ENCODE assay signal across 8 cellular contexts in genomic region chr19:40974633-40975037, GRCh38. TPM values are rescaled to one million over a fixed set of nuclear protein-coding genes. Genes with fewer than 3 reads are reported as not detected.
DNase-seq lines count a peak whose midpoint lies in the region; ATAC-seq and TF ChIP-seq lines count a peak whose summit lies in the region.

No MANE protein-coding gene starts in this region.

- H3K4me1 ChIP-seq in OCI-LY7 (ENCODE audit: insufficient read depth, low read length, poor library complexity, severe bottlenecking) (no peaks in the 10 kb centered on the region), esophagus squamous epithelium (no peaks in the 10 kb centered on the region)

- POLR2A ChIA-PET in OCI-LY7 (lab: Charles Lee): interaction anchor here (0.6 to 0.7 kb wide), 2 partner anchors 11 to 28 kb away, joined by 3 read pairs; no protein-coding TSS in a partner anchor

- intact Hi-C loops in OCI-LY7 (cut with micrococcal nuclease; ENCODE audit: unreplicated experiment): loop anchor here (1.0 to 5.0 kb wide), 3 partner anchors 170 to 312 kb away; partner anchors contain the start of gene HNRNPUL1
- intact Hi-C loops in esophagus squamous epithelium (cut with DNase I): loop anchor here (5.0 kb wide), 1 partner anchor 168 kb away; no protein-coding TSS in a partner anchor

- no peak overlapping the region for H3K27ac Mint-ChIP-seq in nephron

- no peaks in the 10 kb centered on the region for H3K9me3 ChIP-seq in OCI-LY7 (ENCODE audit: low read length)
- H3K9me3 ChIP-seq in esophagus squamous epithelium: no peaks in the 10 kb centered on the region

- CTCF ChIA-PET in OCI-LY7 (lab: Charles Lee; ENCODE audit: unreplicated experiment): no interaction called here

- no peak for TF ChIP-seq POLR2A in esophagus squamous epithelium (IDR thresholded peaks at IDR 0.05)

- DNase-seq in C1 segment of cervical spinal cord (lab: John Stamatoyannopoulos, UW) (peak in 9 of 14 donors; percentile 0 to 28 (median 7)), HL-60 (ENCODE audit: low read depth in 1 of 2, low spot score in 1 of 2) (peak; percentile 36 to 60), OCI-LY7 (ENCODE audit: low spot score) (peak; percentile 75), activated T-cell treated with anti-CD3 and anti-CD28 coated beads for 48 hours (ENCODE audit: low read depth) (peak; percentile 62), esophagus squamous epithelium (lab: John Stamatoyannopoulos, UW) (no peak)
- peak; percentile 68 for DNase-seq in stimulated activated naive CD4-positive, alpha-beta T cell treated with Interleukin-2 at 50 U/mL for 16 hours (lab: John Stamatoyannopoulos, UW)

- no TSS peak for BruUV-seq in OCI-LY7 (replicated peaks; lab: Mats Ljungman, UMichigan)

- no peaks in the 10 kb centered on the region for H3K36me3 Mint-ChIP-seq in nephron (ENCODE audit: low read depth)

- no peak overlapping the region for H3K4me2 ChIP-seq in OCI-LY7 (ENCODE audit: low read length)

- ATAC-seq in HG02973 (IDR thresholded peaks at IDR 0.05; ENCODE audit: unreplicated experiment): no peak

- H3K27me3 ChIP-seq in HL-60 (ENCODE audit: insufficient read depth, poor library complexity, severe bottlenecking) (no peaks in the 10 kb centered on the region), esophagus squamous epithelium (peaks cover 0 to 46% (median 0%) of the 10 kb centered on the region in 4 donors)

- peaks cover 5% of the 10 kb centered on the region for H3K9me3 Mint-ChIP-seq in nephron

- no peaks in the 10 kb centered on the region for H4K20me1 ChIP-seq in OCI-LY7 (ENCODE audit: insufficient read depth, low read length)

- no peaks in the 10 kb centered on the region for H3K79me2 ChIP-seq in OCI-LY7 (ENCODE audit: insufficient read depth, low read depth, low read length)

- TF ChIP-seq CTCF in HL-60 (IDR thresholded peaks at IDR 0.05; ENCODE audit: insufficient read depth, low read length) (peak; percentile 81), OCI-LY7 (conservative IDR thresholded peaks at IDR 0.05; ENCODE audit: low read length) (peak; percentile 86), esophagus squamous epithelium (IDR thresholded peaks at IDR 0.05) (peak; percentile 76 to 90 (median 84)), nephron (IDR thresholded peaks at IDR 0.05; ENCODE audit: unreplicated experiment in 3 of 3) (peak; percentile 76 to 82 (median 78))

- H3K4me1 Mint-ChIP-seq in nephron: no peaks in the 10 kb centered on the region

- H3K27me3 Mint-ChIP-seq in nephron (ENCODE audit: low read depth): no peaks in the 10 kb centered on the region

- H3K27ac ChIP-seq in HL-60 (replicated peaks) (no peak overlapping the region), OCI-LY7 (ENCODE audit: low read depth, low read length, poor library complexity, severe bottlenecking) (no peak overlapping the region), esophagus squamous epithelium (no peak overlapping the region)

- no peaks in the 10 kb centered on the region for H3K9me2 ChIP-seq in OCI-LY7 (ENCODE audit: insufficient read depth, low read length)

- H2AFZ ChIP-seq in OCI-LY7 (ENCODE audit: low read length): no peak overlapping the region

- H3K4me3 ChIP-seq in HL-60 (replicated peaks; ENCODE audit: insufficient read depth, low read length) (no peak overlapping the region), OCI-LY7 (ENCODE audit: low read depth, low read length, poor library complexity, severe bottlenecking) (no peak overlapping the region), esophagus squamous epithelium (no peak overlapping the region)

- WGBS in esophagus squamous epithelium, 2 donors: 12 to 21% methylated on average over 4 of the region's 4 CpGs

- no peak overlapping the region for H3K4me3 Mint-ChIP-seq in nephron

- H3K36me3 ChIP-seq in OCI-LY7 (ENCODE audit: insufficient read depth, low read length) (no peaks in the 10 kb centered on the region), esophagus squamous epithelium (no peaks in the 10 kb centered on the region)

RNA-seq across cellular contexts. Expression of gene CYP2B6, which starts 16.4 kb away (rescaled TPM):
- total RNA-seq in OCI-LY7 (2014; rRNA removed; shearing (Covaris generic)): not detected in 2 replicates
- total RNA-seq in OCI-LY7 (2022) (not detected in 2 replicates), esophagus squamous epithelium (not detected)
